ENCODE assay signal across 10 cellular contexts in genomic region chr2:152613235-152613634, GRCh38.
A peak's percentile ranks its signal among the peaks of the same experiment; 100 is the strongest.
DNase-seq lines count a peak whose midpoint lies in the region; ATAC-seq and TF ChIP-seq lines count a peak whose summit lies in the region.
"Had no signal": no experiment of that assay in that cellular context is flagged by ENCODE, and none has a peak within 500 bp of the region (broad histone marks: within the 10 kb centered on the region; RNA-seq: fewer than 3 reads in every experiment).

No MANE protein-coding gene starts in this region.

- no peak overlapping the region for H3K4me3 Mint-ChIP-seq in type B pancreatic cell
- H3K4me3 Mint-ChIP-seq: activated naive CD4-positive, alpha-beta T cell treated with anti-CD3 and anti-CD28 coated beads for 36 hours; H9 had no signal

- peaks cover 7 to 32% (median 26%) of the 10 kb centered on the region in 6 donors for H3K4me1 ChIP-seq in spleen

- TF ChIP-seq POLR2A in spleen (IDR thresholded peaks at IDR 0.05) = no peak

- DNase-seq in spleen = no peak
- DNase-seq in COLO829 (ENCODE audit: low spot score) = no peak
- no peak for DNase-seq in GM19240 (ENCODE audit: insufficient read length, low spot score)
- no peak for DNase-seq in type B pancreatic cell (ENCODE audit: extremely low spot score, unreplicated experiment)
- DNase-seq: activated naive CD4-positive, alpha-beta T cell treated with anti-CD3 and anti-CD28 coated beads for 36 hours; H9 had no signal

- no peak overlapping the region for H3K27ac Mint-ChIP-seq in type B pancreatic cell
- H3K27ac Mint-ChIP-seq: activated naive CD4-positive, alpha-beta T cell treated with anti-CD3 and anti-CD28 coated beads for 36 hours had no signal

- intact Hi-C loops in spleen (cut with DNase I; ENCODE audit: low total_unique reads) = no loop called here

- no peaks in the 10 kb centered on the region for H3K27me3 Mint-ChIP-seq in type B pancreatic cell

- no peak overlapping the region for H3K4me3 ChIP-seq in spleen

- H3K27me3 ChIP-seq in spleen (replicated peaks in 1 of 7) = no peaks in the 10 kb centered on the region

- H3K36me3 Mint-ChIP-seq in type B pancreatic cell = peaks cover 56% of the 10 kb centered on the region

- H3K9me3 ChIP-seq in spleen = no peaks in the 10 kb centered on the region

- ATAC-seq in GM18868 (IDR thresholded peaks at IDR 0.05; ENCODE audit: unreplicated experiment) = peak; percentile 61
- ATAC-seq in HG02870 (IDR thresholded peaks at IDR 0.05; ENCODE audit: unreplicated experiment) = peak; percentile 56
- ATAC-seq in SK-N-SH treated with all-trans-retinoic acid at 6 μM for 48 hours = peak; percentile 60

- no peaks in the 10 kb centered on the region for H3K9me3 Mint-ChIP-seq in type B pancreatic cell
- H3K9me3 Mint-ChIP-seq: activated naive CD4-positive, alpha-beta T cell treated with anti-CD3 and anti-CD28 coated beads for 36 hours; H9 had no signal

- WGBS in spleen, 5 donors = 66 to 79% (median 69%) methylated on average over 2 of the region's 2 CpGs

- TF ChIP-seq CTCF in spleen (IDR thresholded peaks at IDR 0.05 in 8 of 11, conservative IDR thresholded peaks at IDR 0.05 in 3 of 11) (no peak), type B pancreatic cell (conservative IDR thresholded peaks at IDR 0.05) (no peak)

- peaks cover 5% of the 10 kb centered on the region for H3K4me1 Mint-ChIP-seq in type B pancreatic cell (ENCODE audit: unreplicated experiment)
- H3K4me1 Mint-ChIP-seq: H9 had no signal

- peaks cover 0 to 17% (median 0%) of the 10 kb centered on the region in 6 donors for H3K36me3 ChIP-seq in spleen

- peak overlapping the region in 6 of 8 donors; percentile 75 to 93 (median 90) for H3K27ac ChIP-seq in spleen
- H3K27ac ChIP-seq: VCaP had no signal

TF ChIP-seq in SK-N-SH treated with all-trans-retinoic acid at 6 μM for 48 hours, 23 proteins besides CTCF, POLR2A, EP300 and RAD21:
- TF ChIP-seq ISL1 (CRISPR knock-in tag; IDR thresholded peaks at IDR 0.05) (no peak), ZFP30 (CRISPR knock-in tag; IDR thresholded peaks at IDR 0.05) (no peak), BACH2 (CRISPR knock-in tag; IDR thresholded peaks at IDR 0.05; ENCODE audit: borderline replicate concordance) (no peak), TSHZ2 (CRISPR knock-in tag; IDR thresholded peaks at IDR 0.05) (no peak), ZC3H10 (CRISPR knock-in tag; IDR thresholded peaks at IDR 0.05) (no peak), SNAI2 (CRISPR knock-in tag; IDR thresholded peaks at IDR 0.05) (no peak), PATZ1 (CRISPR knock-in tag; IDR thresholded peaks at IDR 0.05; ENCODE audit: borderline replicate concordance) (no peak), RARB (CRISPR knock-in tag; IDR thresholded peaks at IDR 0.05) (no peak), ZNF8 (CRISPR knock-in tag; IDR thresholded peaks at IDR 0.05) (no peak), ZNF565 (CRISPR knock-in tag; conservative IDR thresholded peaks at IDR 0.05; ENCODE audit: low read depth) (no peak)
